12 cellular contexts compared by ENCODE assay signal in the genomic region with DNA sequence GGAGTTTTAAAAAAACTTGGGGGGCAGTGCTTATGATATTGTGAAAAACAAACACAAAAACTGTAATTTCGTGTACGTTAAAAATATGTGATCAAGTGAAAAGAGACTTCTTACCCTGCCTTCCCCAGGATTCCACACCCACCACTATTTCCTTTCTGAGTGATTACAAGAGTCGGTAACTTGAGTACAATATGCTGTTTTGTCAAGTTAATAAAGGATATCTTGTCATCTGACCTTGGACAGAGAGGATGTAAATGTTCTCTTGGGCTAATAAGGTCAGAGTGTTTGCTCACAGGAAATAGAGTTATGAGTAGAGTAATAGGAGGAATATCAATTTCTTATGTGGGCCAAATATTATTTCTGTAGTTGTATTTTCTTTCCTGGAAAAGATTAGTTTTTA.
DNase-seq lines count a peak whose midpoint lies in the region; ATAC-seq and TF ChIP-seq lines count a peak whose summit lies in the region.
"Had no signal": no experiment of that assay in that cellular context is flagged by ENCODE, and none has a peak within 500 bp of the region (broad histone marks: within the 10 kb centered on the region; RNA-seq: fewer than 3 reads in every experiment).

No MANE protein-coding gene starts in this region.

- H3K9me3 ChIP-seq in psoas muscle = no peaks in the 10 kb centered on the region
- H3K9me3 ChIP-seq: transverse colon had no signal

- no peaks in the 10 kb centered on the region for H3K36me3 Mint-ChIP-seq in activated T-helper 17 cell treated with anti-CD3 and anti-CD28 coated beads, Interleukin-2, amount 50 U/mL, for 72 hours (ENCODE audit: low read depth)
- H3K36me3 Mint-ChIP-seq in activated CD4-positive, alpha-beta memory T cell treated with anti-CD3 and anti-CD28 coated beads, Interleukin-2, amount 10 ng/mL, durations not matched to agents 7 days and 5 days (ENCODE audit: low read depth) = no peaks in the 10 kb centered on the region
- no peaks in the 10 kb centered on the region for H3K36me3 Mint-ChIP-seq in effector memory CD8-positive, alpha-beta T cell (ENCODE audit: insufficient read depth)
- H3K36me3 Mint-ChIP-seq: natural killer cell had no signal

- DNase-seq in left ventricle myocardium superior (no peak), psoas muscle (no peak), NOMO-1 treated with DMSO at 0.1 percent for 48 hours (lab: John Stamatoyannopoulos, UW; ENCODE audit: unreplicated experiment) (no peak)
- no peak for DNase-seq in activated CD4-positive, alpha-beta memory T cell treated with anti-CD3 and anti-CD28 coated beads, Interleukin-2, amount 10 ng/mL, durations not matched to agents 7 days and 5 days
- no peak for DNase-seq in effector memory CD8-positive, alpha-beta T cell
- DNase-seq: activated B cell treated with CpG ODN at 0.5 μM for 24 hours, natural killer cell, SW 1271, transverse colon had no signal

- peaks cover 5% of the 10 kb centered on the region; the same call in 1 of the 2 replicates for H3K27me3 ChIP-seq in ACC112 (ENCODE audit: insufficient read depth, low read length)
- H3K27me3 ChIP-seq in psoas muscle (ENCODE audit: insufficient read depth in 3 of 3, low read length in 2 of 3) = no peaks in the 10 kb centered on the region

- H3K4me3 Mint-ChIP-seq in activated T-helper 17 cell treated with anti-CD3 and anti-CD28 coated beads, Interleukin-2, amount 50 U/mL, for 72 hours = no peak overlapping the region
- H3K4me3 Mint-ChIP-seq in activated CD4-positive, alpha-beta memory T cell treated with anti-CD3 and anti-CD28 coated beads, Interleukin-2, amount 10 ng/mL, durations not matched to agents 7 days and 5 days = no peak overlapping the region
- H3K4me3 Mint-ChIP-seq in effector memory CD8-positive, alpha-beta T cell = no peak overlapping the region
- H3K4me3 Mint-ChIP-seq: activated B cell treated with CpG ODN at 0.5 μM for 24 hours, natural killer cell had no signal

- peak overlapping the region; percentile 20; the same call in 1 of the 2 replicates for H3K4me3 ChIP-seq in ACC112 (ENCODE audit: low read depth, low read length)
- no peak overlapping the region for H3K4me3 ChIP-seq in psoas muscle
- H3K4me3 ChIP-seq: transverse colon had no signal

- H3K27ac ChIP-seq in ACC112 (ENCODE audit: low read depth, low read length) = peak overlapping the region; percentile 16
- H3K27ac ChIP-seq in psoas muscle = peak overlapping the region; percentile 68

- H3K27me3 Mint-ChIP-seq in activated T-helper 17 cell treated with anti-CD3 and anti-CD28 coated beads, Interleukin-2, amount 50 U/mL, for 72 hours = peaks cover 13% of the 10 kb centered on the region
- H3K27me3 Mint-ChIP-seq in activated CD4-positive, alpha-beta memory T cell treated with anti-CD3 and anti-CD28 coated beads, Interleukin-2, amount 10 ng/mL, durations not matched to agents 7 days and 5 days = peaks cover 17% of the 10 kb centered on the region
- peaks cover 16 to 29% of the 10 kb centered on the region in 2 donors for H3K27me3 Mint-ChIP-seq in effector memory CD8-positive, alpha-beta T cell

- H3K27ac Mint-ChIP-seq in activated T-helper 17 cell treated with anti-CD3 and anti-CD28 coated beads, Interleukin-2, amount 50 U/mL, for 72 hours = peak overlapping the region; percentile 13
- H3K27ac Mint-ChIP-seq in activated CD4-positive, alpha-beta memory T cell treated with anti-CD3 and anti-CD28 coated beads, Interleukin-2, amount 10 ng/mL, durations not matched to agents 7 days and 5 days = no peak overlapping the region
- H3K27ac Mint-ChIP-seq in effector memory CD8-positive, alpha-beta T cell = no peak overlapping the region
- H3K27ac Mint-ChIP-seq: activated B cell treated with CpG ODN at 0.5 μM for 24 hours, natural killer cell had no signal

- no peaks in the 10 kb centered on the region for H3K9me3 Mint-ChIP-seq in activated T-helper 17 cell treated with anti-CD3 and anti-CD28 coated beads, Interleukin-2, amount 50 U/mL, for 72 hours
- no peaks in the 10 kb centered on the region for H3K9me3 Mint-ChIP-seq in activated CD4-positive, alpha-beta memory T cell treated with anti-CD3 and anti-CD28 coated beads, Interleukin-2, amount 10 ng/mL, durations not matched to agents 7 days and 5 days
- H3K9me3 Mint-ChIP-seq in effector memory CD8-positive, alpha-beta T cell = no peaks in the 10 kb centered on the region
- H3K9me3 Mint-ChIP-seq: activated B cell treated with CpG ODN at 0.5 μM for 24 hours, natural killer cell had no signal

- H3K36me3 ChIP-seq in ACC112 (ENCODE audit: insufficient read depth, low read length) (no peaks in the 10 kb centered on the region), psoas muscle (ENCODE audit: insufficient read depth in 1 of 2, low read depth in 1 of 2) (no peaks in the 10 kb centered on the region)
- H3K36me3 ChIP-seq: transverse colon had no signal

- H3K79me2 ChIP-seq in ACC112 (ENCODE audit: control insufficient read depth, insufficient read depth, low read length, unreplicated experiment) = no peaks in the 10 kb centered on the region

- H2AFZ ChIP-seq in ACC112 (ENCODE audit: low read length, unreplicated experiment) = no peak overlapping the region

- H3K4me1 Mint-ChIP-seq in activated T-helper 17 cell treated with anti-CD3 and anti-CD28 coated beads, Interleukin-2, amount 50 U/mL, for 72 hours = peaks cover 17% of the 10 kb centered on the region
- H3K4me1 Mint-ChIP-seq in activated CD4-positive, alpha-beta memory T cell treated with anti-CD3 and anti-CD28 coated beads, Interleukin-2, amount 10 ng/mL, durations not matched to agents 7 days and 5 days = peaks cover 36% of the 10 kb centered on the region
- peaks cover 0 to 4% of the 10 kb centered on the region in 2 donors for H3K4me1 Mint-ChIP-seq in effector memory CD8-positive, alpha-beta T cell (ENCODE audit: low read depth in 2 of 2)
- H3K4me1 Mint-ChIP-seq: activated B cell treated with CpG ODN at 0.5 μM for 24 hours, natural killer cell had no signal

- POLR2A ChIA-PET in activated CD4-positive, alpha-beta memory T cell treated with anti-CD3 and anti-CD28 coated beads, Interleukin-2, amount 10 ng/mL, durations not matched to agents 7 days and 5 days (lab: Charles Lee) = interaction anchor here (1.2 kb wide), 1 partner anchor 78 kb away, joined by 3 read pairs; a partner anchor contains a TSS

- WGBS in psoas muscle, 3 donors = 32 to 36% (median 35%) methylated on average over 3 of the region's 3 CpGs

- TF ChIP-seq CTCF in psoas muscle (IDR thresholded peaks at IDR 0.05) = no peak

- intact Hi-C loops in left ventricle myocardium superior (cut with micrococcal nuclease) (no loop called here), psoas muscle (cut with DNase I) (no loop called here)

- ATAC-seq in activated T-helper 17 cell treated with anti-CD3 and anti-CD28 coated beads, Interleukin-2, amount 50 U/mL, for 72 hours (replicated peaks) = peak; percentile 71
- peak; percentile 35 for ATAC-seq in left ventricle myocardium superior
- peak in 1 of 4 donors; percentile 36 for ATAC-seq in psoas muscle
- no peak for ATAC-seq in GM19035 (IDR thresholded peaks at IDR 0.05; ENCODE audit: unreplicated experiment)
- no peak for ATAC-seq in effector memory CD8-positive, alpha-beta T cell (replicated peaks)
- ATAC-seq: natural killer cell had no signal

- peaks cover 26% of the 10 kb centered on the region for H3K4me1 ChIP-seq in ACC112 (ENCODE audit: control insufficient read depth, insufficient read depth, low read length, unreplicated experiment)
- H3K4me1 ChIP-seq in psoas muscle = peaks cover 19% of the 10 kb centered on the region

- CTCF ChIA-PET in activated CD4-positive, alpha-beta memory T cell treated with anti-CD3 and anti-CD28 coated beads, Interleukin-2, amount 10 ng/mL, durations not matched to agents 7 days and 5 days (lab: Charles Lee) = no interaction called here

Comparison
In these comparisons a context has a peak if more than half of its experiments do, and no peak if none do; other contexts are left out.
1. ATAC-seq: peak in activated T-helper 17 cell treated with anti-CD3 and anti-CD28 coated beads, Interleukin-2, amount 50 U/mL, for 72 hours (single experiment) and left ventricle myocardium superior (single experiment); none in GM19035 (single experiment) and effector memory CD8-positive, alpha-beta T cell (single experiment).